ENCODE assay signal across 28 cellular contexts in the genomic region with DNA sequence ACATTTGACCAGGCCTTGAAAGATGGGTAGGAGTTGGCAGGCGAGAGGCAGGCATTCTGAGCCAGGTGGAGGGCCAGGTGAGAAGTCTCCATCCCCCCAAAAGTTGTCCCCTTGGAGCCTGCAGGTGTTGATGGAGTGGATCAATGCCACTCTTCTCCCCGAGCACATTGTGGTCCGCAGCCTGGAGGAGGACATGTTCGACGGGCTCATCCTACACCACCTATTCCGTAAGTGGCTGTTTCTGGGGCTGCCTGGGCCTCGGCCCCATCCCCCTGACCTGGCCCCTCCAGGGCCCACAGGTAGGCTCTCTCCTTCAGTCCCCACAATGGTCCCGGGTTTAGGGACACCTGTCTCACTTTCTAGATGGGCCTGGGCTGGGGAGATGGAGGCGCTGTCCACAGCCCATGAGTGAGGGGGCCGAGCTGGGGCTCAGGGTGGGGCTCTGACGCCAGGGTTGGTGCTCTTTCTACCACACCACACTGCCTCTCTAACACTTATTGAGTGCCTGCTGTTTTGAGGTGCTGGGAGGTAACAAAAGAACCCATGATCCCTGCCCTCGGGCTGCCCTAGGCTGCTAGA. TPM values are rescaled to one million over a fixed set of nuclear protein-coding genes. Genes with fewer than 3 reads are reported as not detected.
A peak's percentile ranks its signal among the peaks of the same experiment; 100 is the strongest.
DNase-seq lines count a peak whose midpoint lies in the region; ATAC-seq, FAIRE-seq and TF ChIP-seq lines count a peak whose summit lies in the region.
"Had no signal": no experiment of that assay in that cellular context is flagged by ENCODE, and none has a peak within 500 bp of the region (broad histone marks: within the 10 kb centered on the region; RNA-seq: fewer than 3 reads in every experiment).

No MANE protein-coding gene starts in this region.

- H3K23ac ChIP-seq in IMR-90 (ENCODE audit: low read depth, low read length): no peak overlapping the region

- H3K4me2 ChIP-seq in IMR-90 (ENCODE audit: low read depth, low read length): no peak overlapping the region
- H3K4me2 ChIP-seq: KMS-11 had no signal

- H2BK15ac ChIP-seq in IMR-90 (ENCODE audit: low read depth, low read length): no peak overlapping the region

- H2BK20ac ChIP-seq in IMR-90 (ENCODE audit: low read depth, low read length): no peak overlapping the region

- H3K27me3 Mint-ChIP-seq in MCF 10A (ENCODE audit: insufficient read depth, unreplicated experiment): peaks cover 50% of the 10 kb centered on the region
- H3K27me3 Mint-ChIP-seq: CD4-positive, CD25-positive, alpha-beta regulatory T cell; IgD-negative memory B cell had no signal

- H3K27me3 ChIP-seq in IMR-90 (ENCODE audit: control insufficient read depth, insufficient read depth, low read length) (peaks cover 31% of the 10 kb centered on the region), sigmoid colon (no peaks in the 10 kb centered on the region), small intestine (ENCODE audit: control insufficient read depth in 2 of 2, insufficient read depth in 2 of 2, low read length in 2 of 2) (no peaks in the 10 kb centered on the region)
- H3K27me3 ChIP-seq: Peyer's patch had no signal

- no peak for TF ChIP-seq RAD21 in IMR-90 (IDR thresholded peaks at IDR 0.05; ENCODE audit: low read length)

- H3K18ac ChIP-seq in IMR-90 (ENCODE audit: low read depth, low read length): no peak overlapping the region

- FAIRE-seq in small intestine (lab: Jason Lieb, UNC): no peak
- FAIRE-seq: D721Med had no signal

- H3K9me1 ChIP-seq in IMR-90 (ENCODE audit: insufficient read depth, low read length): no peaks in the 10 kb centered on the region

- intact Hi-C loops in IMR-90 (cut with micrococcal nuclease) (no loop called here), sigmoid colon (cut with DNase I) (no loop called here), MCF 10A (cut with micrococcal nuclease) (no loop called here)

- H3K9ac ChIP-seq in IMR-90 (ENCODE audit: low read depth, low read length): no peak overlapping the region
- H3K9ac ChIP-seq: GM23248, KMS-11 had no signal

- H2BK120ac ChIP-seq in IMR-90 (ENCODE audit: low read depth, low read length): no peak overlapping the region

- no peak overlapping the region for H4K5ac ChIP-seq in IMR-90 (ENCODE audit: low read depth, low read length)

- DNase-seq in activated CD8-positive, alpha-beta memory T cell treated with anti-CD3 and anti-CD28 coated beads, Interleukin-2, amount 50 U/mL, for 4 hours: peak; percentile 6
- DNase-seq in activated CD8-positive, alpha-beta memory T cell treated with anti-CD3 and anti-CD28 coated beads for 24 hours: no peak
- DNase-seq in IMR-90: no peak
- DNase-seq in mesenteric fat pad (ENCODE audit: low spot score): peak; percentile 73
- DNase-seq in sigmoid colon: peak; percentile 52
- DNase-seq in small intestine: no peak
- DNase-seq in NK-92 treated with Interleukin-12 subunit alpha and Interleukin-12 subunit beta, amount 100 ng/mL, for 24 hours (lab: John Stamatoyannopoulos, UW): no peak
- no peak for DNase-seq in MCF 10A (ENCODE audit: unreplicated experiment)
- DNase-seq: 8988T; ACHN; CD4-positive, CD25-positive, alpha-beta regulatory T cell; GM23248; NCI-H1048; NCI-H1417; NCI-H1694 treated with DMSO at 0.1 percent for 48 hours; NCI-H2081; NCI-H2227 treated with DMSO at 0.1 percent for 48 hours; NCI-H510A; NCI-H69; OCI-M1; SIG-M5 had no signal

- no peaks in the 10 kb centered on the region; the same call in 1 of the 2 replicates for H4K20me1 ChIP-seq in IMR-90 (ENCODE audit: insufficient read depth, low read length)

- H3K36me3 Mint-ChIP-seq in MCF 10A (ENCODE audit: insufficient read depth, unreplicated experiment): no peaks in the 10 kb centered on the region

- no peaks in the 10 kb centered on the region for H3K79me1 ChIP-seq in IMR-90 (ENCODE audit: low read depth in 1 of 2, low read length in 2 of 2)

- H2AK9ac ChIP-seq in IMR-90 (replicated peaks; ENCODE audit: low read depth, low read length, poor library complexity): peak overlapping the region; percentile 45

- no peaks in the 10 kb centered on the region for H3K36me3 ChIP-seq in IMR-90 (ENCODE audit: control insufficient read depth, insufficient read depth, low read length)
- H3K36me3 ChIP-seq in sigmoid colon: no peaks in the 10 kb centered on the region
- H3K36me3 ChIP-seq in small intestine (ENCODE audit: control insufficient read depth in 2 of 2, insufficient read depth in 2 of 2, low read length in 2 of 2): no peaks in the 10 kb centered on the region
- H3K36me3 ChIP-seq: HAP-1, Peyer's patch had no signal

- 100% methylated on average over 1 of the region's 12 CpGs; no CpG with 5 or more reads in 1 of the 2 experiments for WGBS in IMR-90 (ENCODE audit: extremely low coverage in 2 of 2, insufficient read length in 1 of 2), 2 experiments
- 86 to 89% methylated on average over 12 of the region's 12 CpGs for WGBS in sigmoid colon, 2 donors
- 80 to 93% (median 88%) methylated on average over 11 to 12 of the region's 12 CpGs for WGBS in small intestine, 3 donors

- no peak overlapping the region for H2AFZ ChIP-seq in IMR-90 (replicated peaks; ENCODE audit: low read length, poor library complexity)
- H2AFZ ChIP-seq: GM23248 had no signal

- no peak overlapping the region for H3K4me3 Mint-ChIP-seq in MCF 10A (ENCODE audit: unreplicated experiment)

- TF ChIP-seq CTCF in IMR-90 (conservative IDR thresholded peaks at IDR 0.05; ENCODE audit: low read depth, low read length): no peak
- no peak for TF ChIP-seq CTCF in sigmoid colon (IDR thresholded peaks at IDR 0.05)
- TF ChIP-seq CTCF in MCF 10A (IDR thresholded peaks at IDR 0.05; ENCODE audit: unreplicated experiment): no peak

- POLR2A ChIA-PET in IMR-90 (lab: Charles Lee; ENCODE audit: unreplicated experiment): no interaction called here
- POLR2A ChIA-PET in MCF 10A (lab: Yijun Ruan, JAX): no interaction called here

- H3K9me3 Mint-ChIP-seq in MCF 10A (ENCODE audit: unreplicated experiment): no peaks in the 10 kb centered on the region
- H3K9me3 Mint-ChIP-seq: CD4-positive, CD25-positive, alpha-beta regulatory T cell; IgD-negative memory B cell had no signal

- H3K4ac ChIP-seq in IMR-90 (ENCODE audit: low read depth, low read length): no peak overlapping the region

- no peak overlapping the region for H3K56ac ChIP-seq in IMR-90 (ENCODE audit: extremely low read depth, insufficient read depth, low read length)

- no peak overlapping the region for H4K91ac ChIP-seq in IMR-90 (ENCODE audit: insufficient read depth, low read depth, low read length)

- BruUV-seq in IMR-90 (replicated peaks; lab: Mats Ljungman, UMichigan): no TSS peak
- BruUV-seq in MCF 10A (replicated peaks; lab: Mats Ljungman, UMichigan): no TSS peak

- ATAC-seq in IMR-90 (ENCODE audit: low read depth): no peak

- no peak overlapping the region for H3K27ac Mint-ChIP-seq in MCF 10A (ENCODE audit: low read depth, unreplicated experiment)
- H3K27ac Mint-ChIP-seq: IgD-negative memory B cell had no signal

- TF ChIP-seq EP300 in sigmoid colon (IDR thresholded peaks at IDR 0.05): no peak

- H3K4me1 Mint-ChIP-seq in MCF 10A (ENCODE audit: insufficient read depth, unreplicated experiment): peaks cover 16% of the 10 kb centered on the region

- dilution Hi-C loops in IMR-90 (cut with HindIII; ENCODE audit: low sequenced_read_pairs, unreplicated experiment): no loop called here

- TF ChIP-seq POLR2A in IMR-90 (IDR thresholded peaks at IDR 0.05; ENCODE audit: low read depth, low read length): no peak
- TF ChIP-seq POLR2A in sigmoid colon (IDR thresholded peaks at IDR 0.05): no peak

- no peak overlapping the region for H3K4me3 ChIP-seq in IMR-90 (ENCODE audit: insufficient read depth, low read depth, low read length)
- no peak overlapping the region for H3K4me3 ChIP-seq in sigmoid colon
- H3K4me3 ChIP-seq in small intestine (ENCODE audit: low read depth in 1 of 2, low read length in 2 of 2): no peak overlapping the region
- H3K4me3 ChIP-seq: GM23248, HAP-1, Peyer's patch, SK-N-MC had no signal

- H3K14ac ChIP-seq in IMR-90 (replicated peaks; ENCODE audit: low read depth, low read length): no peak overlapping the region

- H3K27ac ChIP-seq in IMR-90 (ENCODE audit: insufficient read depth, low read length) (no peak overlapping the region), sigmoid colon (no peak overlapping the region), small intestine (ENCODE audit: low read depth in 1 of 2, low read length in 1 of 2) (no peak overlapping the region)
- H3K27ac ChIP-seq: GM23248, KMS-11, Peyer's patch, SK-N-MC had no signal

- H3K4me1 ChIP-seq in IMR-90 (ENCODE audit: control insufficient read depth, insufficient read depth, low read length): no peaks in the 10 kb centered on the region
- H3K4me1 ChIP-seq in sigmoid colon: peaks cover 0 to 3% (median 0%) of the 10 kb centered on the region in 4 donors
- H3K4me1 ChIP-seq in small intestine (ENCODE audit: control insufficient read depth in 2 of 2, insufficient read depth in 1 of 2, low read depth in 1 of 2, low read length in 1 of 2): no peaks in the 10 kb centered on the region
- H3K4me1 ChIP-seq: HAP-1 had no signal

- no peak overlapping the region for H2BK5ac ChIP-seq in IMR-90 (ENCODE audit: low read depth, low read length, poor library complexity, severe bottlenecking)

- no peak overlapping the region for H2AK5ac ChIP-seq in IMR-90 (ENCODE audit: low read depth, low read length)

- no peaks in the 10 kb centered on the region for H3K9me3 ChIP-seq in IMR-90 (ENCODE audit: control insufficient read depth, insufficient read depth, low read length)
- no peaks in the 10 kb centered on the region for H3K9me3 ChIP-seq in sigmoid colon
- no peaks in the 10 kb centered on the region for H3K9me3 ChIP-seq in small intestine (ENCODE audit: control insufficient read depth, low read depth)
- H3K9me3 ChIP-seq: HAP-1, Peyer's patch had no signal

- in situ Hi-C loops in IMR-90 (cut with MboI; ENCODE audit: low sequenced_read_pairs): no loop called here

- CTCF ChIA-PET in IMR-90 (lab: Yijun Ruan, JAX) (no interaction called here), MCF 10A (lab: Yijun Ruan, JAX) (interaction anchor here (0.8 kb wide), 1 partner anchor 380 kb away, joined by 3 read pairs; no protein-coding TSS in a partner anchor)

- H4K8ac ChIP-seq in IMR-90 (ENCODE audit: low read depth in 2 of 2, low read length in 2 of 2): no peak overlapping the region

TF ChIP-seq in IMR-90, 13 proteins besides CTCF, POLR2A, EP300 and RAD21 (continues in another document):
- TF ChIP-seq RFX5 (IDR thresholded peaks at IDR 0.05; ENCODE audit: low read depth, low read length) (no peak), RCOR1 (IDR thresholded peaks at IDR 0.05; ENCODE audit: insufficient replicate concordance, low read length) (no peak), SMC3 (IDR thresholded peaks at IDR 0.05; ENCODE audit: low read depth, low read length) (no peak), MAZ (IDR thresholded peaks at IDR 0.05; ENCODE audit: borderline replicate concordance, low read depth, low read length) (no peak)

RNA-seq across cellular contexts. Expression of a gene that starts 7.0 kb away (rescaled TPM):
- total RNA-seq in IMR-90 (2012; rRNA removed): not detected in 2 replicates
- not detected in 2 replicates for polyA plus RNA-seq in IMR-90 (2012; rRNA removed)
- not detected in 2 replicates for polyA plus RNA-seq in IMR-90 (2012; cell fraction: cytosol; rRNA removed)
- 0.06 and 0.11 TPM in 2 replicates for polyA plus RNA-seq in IMR-90 (2012; cell fraction: nucleus; rRNA removed; ENCODE audit: low replicate concordance)
- total RNA-seq in mesenteric fat pad: 23.0 TPM
- 10 to 100 TPM in 2 of 4 donors, 1 to 10 TPM in 2; 8.9 to 65.1 (median 12.3) TPM for total RNA-seq in sigmoid colon
- polyA plus RNA-seq in sigmoid colon: 10 to 100 TPM in 1 of 3 donors, 1 to 10 TPM in 2; 3.0 to 42.5 (median 4.4) TPM
- 1 to 10 TPM; 1.1 to 7.0 (median 5.7) TPM for polyA plus RNA-seq in small intestine
- total RNA-seq in MCF 10A (2022): 0.23 TPM in 1 of 2 replicates, not detected in the other
- total RNA-seq: GM23248 had no signal
- polyA plus RNA-seq: BJ, GM23248 had no signal

Comparison
In these comparisons a context has a peak if more than half of its experiments do, and no peak if none do; other contexts are left out.
1. DNase-seq: peak in activated CD8-positive, alpha-beta memory T cell treated with anti-CD3 and anti-CD28 coated beads, Interleukin-2, amount 50 U/mL, for 4 hours (single experiment), mesenteric fat pad (single experiment) and sigmoid colon (single experiment); none in activated CD8-positive, alpha-beta memory T cell treated with anti-CD3 and anti-CD28 coated beads for 24 hours (single experiment), IMR-90 (single experiment), small intestine (single experiment), NK-92 treated with Interleukin-12 subunit alpha and Interleukin-12 subunit beta, amount 100 ng/mL, for 24 hours (single experiment) and MCF 10A (single experiment).